Comparison of ENCODE assay signal across 15 cellular contexts in genomic region chr10:73796766-73797165, GRCh38.
"Had no signal": no experiment of that assay in that cellular context is flagged by ENCODE, and none has a peak within 500 bp of the region (broad histone marks: within the 10 kb centered on the region; RNA-seq: fewer than 3 reads in every experiment).

No MANE protein-coding gene starts in this region.

- H3K4me1 ChIP-seq: gastroesophageal sphincter, left lung, psoas muscle, tibial artery, uterus had no signal

- H3K27ac ChIP-seq: gastroesophageal sphincter, left lung, psoas muscle, tibial artery, uterus had no signal

- H3K27me3 ChIP-seq: gastroesophageal sphincter, left lung, tibial artery, uterus had no signal

- H3K9me3 ChIP-seq: gastroesophageal sphincter, left lung, psoas muscle, tibial artery, uterus had no signal

- H3K9me3 Mint-ChIP-seq: endodermal cell had no signal

- H3K36me3 ChIP-seq: uterus had no signal

- H3K4me1 Mint-ChIP-seq: endodermal cell had no signal

- H3K27ac Mint-ChIP-seq: endodermal cell had no signal

- H3K4me3 ChIP-seq: gastroesophageal sphincter, left lung, psoas muscle, tibial artery, uterus had no signal

- H3K4me3 Mint-ChIP-seq: endodermal cell had no signal

- DNase-seq: activated CD4-positive, alpha-beta T cell treated with anti-CD3 and anti-CD28 coated beads, Interleukin-2, amount 50 U/mL, for 48 hours; activated CD4-positive, CD25-positive, alpha-beta regulatory T cell treated with anti-CD3 and anti-CD28 coated beads, Interleukin-2, amount 50 U/mL, for 72 hours; activated naive CD4-positive, alpha-beta T cell treated with Interleukin-2 at 50 U/mL for 16 hours; endodermal cell; hippocampal formation; kidney; left lung; mesenchymal stem cell; stimulated activated CD4-positive, alpha-beta T cell treated with anti-CD3 and anti-CD28 coated beads, Interleukin-1b, Interleukin-23, amount 100 ng/mL, for 48 hours; T-helper 1 cell; tibial artery; uterus had no signal

- ATAC-seq: gastroesophageal sphincter, left lung, psoas muscle, SK-N-SH treated with all-trans-retinoic acid at 6 μM for 48 hours had no signal
